10 cellular contexts compared by ENCODE assay signal in genomic region chr15:98953000-98953776, GRCh38. TPM values are rescaled to one million over a fixed set of nuclear protein-coding genes. Genes with fewer than 3 reads are reported as not detected.
A peak's percentile ranks its signal among the peaks of the same experiment; 100 is the strongest.
DNase-seq lines count a peak whose midpoint lies in the region; ATAC-seq and TF ChIP-seq lines count a peak whose summit lies in the region.
"Had no signal": no experiment of that assay in that cellular context is flagged by ENCODE, and none has a peak within 500 bp of the region (broad histone marks: within the 10 kb centered on the region; RNA-seq: fewer than 3 reads in every experiment).

No MANE protein-coding gene starts in this region.

- CTCF ChIA-PET in naive thymus-derived CD4-positive, alpha-beta T cell (lab: Charles Lee) = no interaction called here

- H3K27me3 ChIP-seq in DND-41 (ENCODE audit: insufficient read depth, low read length, poor library complexity) = no peaks in the 10 kb centered on the region
- H3K27me3 ChIP-seq in naive thymus-derived CD4-positive, alpha-beta T cell (ENCODE audit: control insufficient read depth in 2 of 2, insufficient read depth in 2 of 2, low read length in 2 of 2) = no peaks in the 10 kb centered on the region

- H3K27me3 Mint-ChIP-seq in naive thymus-derived CD4-positive, alpha-beta T cell = no peaks in the 10 kb centered on the region

- H3K9me3 Mint-ChIP-seq in naive thymus-derived CD4-positive, alpha-beta T cell = peaks cover 0 to 2% (median 0%) of the 10 kb centered on the region in 11 donors

- peak overlapping the region; percentile 61 for H3K9ac ChIP-seq in DND-41 (ENCODE audit: low read depth, low read length)

- intact Hi-C loops in naive thymus-derived CD4-positive, alpha-beta T cell (cut with micrococcal nuclease) = no loop called here

- POLR2A ChIA-PET in naive thymus-derived CD4-positive, alpha-beta T cell (lab: Charles Lee) = no interaction called here

- peaks cover 42% of the 10 kb centered on the region for H3K36me3 ChIP-seq in DND-41 (ENCODE audit: insufficient read depth, low read length)
- H3K36me3 ChIP-seq in naive thymus-derived CD4-positive, alpha-beta T cell (ENCODE audit: control insufficient read depth in 2 of 3, insufficient read depth in 3 of 3, low read length in 3 of 3) = peaks cover 0 to 97% (median 3%) of the 10 kb centered on the region in 3 experiments

- H3K4me1 Mint-ChIP-seq in naive thymus-derived CD4-positive, alpha-beta T cell = peaks cover 10 to 35% (median 17%) of the 10 kb centered on the region in 7 donors

- H3K4me3 ChIP-seq in DND-41 (ENCODE audit: low read depth in 1 of 2, low read length in 2 of 2) = peak overlapping the region; percentile 1 to 48; a peak in 3 of 4 replicates
- H3K4me3 ChIP-seq in naive thymus-derived CD4-positive, alpha-beta T cell (ENCODE audit: low read length) = no peak overlapping the region

- ATAC-seq in DND-41 (ENCODE audit: insufficient read depth, low read depth) (peak; percentile 25), GM21515 (IDR thresholded peaks at IDR 0.05; ENCODE audit: unreplicated experiment) (peak; percentile 33)
- ATAC-seq in naive thymus-derived CD4-positive, alpha-beta T cell = peak; percentile 20

- TF ChIP-seq CTCF in DND-41 (IDR thresholded peaks at IDR 0.05; ENCODE audit: borderline replicate concordance, extremely low read depth, low read length, poor library complexity, severe bottlenecking) = no peak

- peak overlapping the region; percentile 2 to 86 (median 68) for H3K27ac Mint-ChIP-seq in naive thymus-derived CD4-positive, alpha-beta T cell

- H3K36me3 Mint-ChIP-seq in naive thymus-derived CD4-positive, alpha-beta T cell = peaks cover 5 to 78% (median 38%) of the 10 kb centered on the region in 5 donors

- H3K27ac ChIP-seq in DND-41 (ENCODE audit: low read length) = peak overlapping the region; percentile 91
- no peak overlapping the region for H3K27ac ChIP-seq in naive thymus-derived CD4-positive, alpha-beta T cell (ENCODE audit: low read depth, low read length)

- H3K79me2 ChIP-seq in DND-41 (ENCODE audit: insufficient read depth, low read length) = peaks cover 52% of the 10 kb centered on the region

- DNase-seq in DND-41 (peak; percentile 69), NCI-H82 (lab: John Stamatoyannopoulos, UW) (no peak), cortex of kidney (lab: John Stamatoyannopoulos, UW) (no peak), NCI-H1417 treated with DMSO at 0.1 percent for 48 hours (lab: John Stamatoyannopoulos, UW) (no peak), dermis blood vessel endothelial cell (no peak)
- peak; percentile 65 for DNase-seq in activated CD8-positive, alpha-beta memory T cell treated with anti-CD3 and anti-CD28 coated beads, Interleukin-2, amount 50 U/mL, for 48 hours
- DNase-seq in naive thymus-derived CD4-positive, alpha-beta T cell = no peak
- DNase-seq: NCI-H2029 had no signal

- peaks cover 94% of the 10 kb centered on the region for H3K4me1 ChIP-seq in DND-41 (ENCODE audit: insufficient read depth, low read length)
- peaks cover 0 to 3% of the 10 kb centered on the region in 2 donors for H3K4me1 ChIP-seq in naive thymus-derived CD4-positive, alpha-beta T cell (ENCODE audit: control insufficient read depth in 2 of 2, insufficient read depth in 2 of 2, low read length in 2 of 2)

- no peaks in the 10 kb centered on the region for H4K20me1 ChIP-seq in DND-41 (ENCODE audit: insufficient read depth, low read length)

- H3K9me3 ChIP-seq in DND-41 (ENCODE audit: insufficient read depth, low read length, severe bottlenecking) = no peaks in the 10 kb centered on the region
- H3K9me3 ChIP-seq in naive thymus-derived CD4-positive, alpha-beta T cell (ENCODE audit: control insufficient read depth in 2 of 3, low read length in 3 of 3) = no peaks in the 10 kb centered on the region

- H3K4me2 ChIP-seq in DND-41 (ENCODE audit: insufficient read depth, low read length) = peak overlapping the region; percentile 66

- peak overlapping the region; percentile 33 for H2AFZ ChIP-seq in DND-41 (ENCODE audit: low read depth, low read length)

- peak overlapping the region in 3 of 10 donors; percentile 19 to 27 (median 20) for H3K4me3 Mint-ChIP-seq in naive thymus-derived CD4-positive, alpha-beta T cell

RNA-seq across cellular contexts. Expression of gene PGPEP1L, which starts 54.4 kb away (rescaled TPM):
- not detected for total RNA-seq in naive thymus-derived CD4-positive, alpha-beta T cell
- polyA plus RNA-seq in naive thymus-derived CD4-positive, alpha-beta T cell = not detected
- total RNA-seq in dermis blood vessel endothelial cell = not detected in 2 replicates
- total RNA-seq: liver had no signal
- polyA plus RNA-seq: liver had no signal

Comparison
In these comparisons a context has a peak if more than half of its experiments do, and no peak if none do; other contexts are left out.
1. DNase-seq: peak in DND-41 (single experiment) and activated CD8-positive, alpha-beta memory T cell treated with anti-CD3 and anti-CD28 coated beads, Interleukin-2, amount 50 U/mL, for 48 hours (single experiment); none in naive thymus-derived CD4-positive, alpha-beta T cell (0 of 9), NCI-H82 (single experiment), cortex of kidney (single experiment), NCI-H1417 treated with DMSO at 0.1 percent for 48 hours (single experiment) and dermis blood vessel endothelial cell (single experiment).
2. Peak in every context shown above with its lines, with median percentiles within 50 percentile points of each other: ATAC-seq.